In the genomic region with DNA sequence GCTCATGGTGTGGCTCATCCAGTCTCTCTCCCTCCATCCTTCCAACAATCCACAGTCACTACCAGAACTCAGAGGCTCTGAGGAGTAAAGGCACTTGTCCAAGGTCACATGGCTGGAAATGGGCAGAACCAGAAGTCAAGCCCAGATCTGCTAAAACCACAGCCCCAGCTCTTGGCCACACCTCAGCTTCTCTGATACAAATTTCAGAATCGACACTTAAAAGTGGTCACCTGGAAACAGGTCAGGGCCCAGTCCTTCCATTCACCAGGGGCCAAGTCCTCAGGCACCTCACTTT, we compare ENCODE assay signal across 12 cellular contexts.
DNase-seq lines count a peak whose midpoint lies in the region; ATAC-seq, FAIRE-seq and TF ChIP-seq lines count a peak whose summit lies in the region.
"Had no signal": no experiment of that assay in that cellular context is flagged by ENCODE, and none has a peak within 500 bp of the region (broad histone marks: within the 10 kb centered on the region; RNA-seq: fewer than 3 reads in every experiment).

No MANE protein-coding gene starts in this region.

- H3K27ac Mint-ChIP-seq in naive thymus-derived CD8-positive, alpha-beta T cell, result peak overlapping the region; percentile 82 to 99 (median 97)
- H3K27ac Mint-ChIP-seq: B cell had no signal

- in situ Hi-C loops in K562 (cut with MboI), result no loop called here

- peaks cover 41% of the 10 kb centered on the region for H4K20me1 ChIP-seq in K562 (replicated peaks; ENCODE audit: control insufficient read depth, insufficient read depth, low read length)

- BruUV-seq in K562 (replicated peaks; lab: Mats Ljungman, UMichigan), result no TSS peak

- H3K9me1 ChIP-seq in K562 (ENCODE audit: control insufficient read depth, insufficient read depth, low read length), result peaks cover 9% of the 10 kb centered on the region

- no peak overlapping the region for H2AFZ ChIP-seq in K562 (ENCODE audit: low read depth, low read length)

- ATAC-seq in left ventricle myocardium superior, result no peak
- no peak for ATAC-seq in K562
- ATAC-seq in naive thymus-derived CD8-positive, alpha-beta T cell, result no peak
- ATAC-seq in GM21528 (IDR thresholded peaks at IDR 0.05; ENCODE audit: low FRiP score, unreplicated experiment), result no peak
- ATAC-seq in GM18870 (IDR thresholded peaks at IDR 0.05; ENCODE audit: unreplicated experiment), result no peak

- peak overlapping the region in 1 of 2 experiments; percentile 46; a peak in 1 of 4 replicates for H3K9ac ChIP-seq in K562 (ENCODE audit: insufficient read depth in 1 of 2, low read depth in 2 of 2, low read length in 2 of 2)

- POLR2A ChIA-PET in K562 (lab: Yijun Ruan, JAX), result interaction anchor here (0.6 to 1.4 kb wide), 4 partner anchors 9 to 111 kb away, joined by 3 to 11 read pairs (median 3); no protein-coding TSS in a partner anchor
- POLR2A ChIA-PET in naive thymus-derived CD8-positive, alpha-beta T cell (lab: Charles Lee), result interaction anchor here (2.1 to 2.2 kb wide), 2 partner anchors 10 to 13 kb away, joined by 7 to 10 read pairs; no protein-coding TSS in a partner anchor

- TF ChIP-seq RAD21 in K562 (CRISPR knock-in tag; conservative IDR thresholded peaks at IDR 0.05 in 1 of 2, IDR thresholded peaks at IDR 0.05 in 1 of 2), result no peak

- H3K27me3 ChIP-seq in left ventricle myocardium inferior (ENCODE audit: low read depth) (no peaks in the 10 kb centered on the region), K562 (ENCODE audit: control insufficient read depth in 2 of 2, insufficient read depth in 2 of 2, low read length in 2 of 2) (no peaks in the 10 kb centered on the region), vagina (no peaks in the 10 kb centered on the region)

- H3K4me2 ChIP-seq in K562 (ENCODE audit: insufficient read depth, low read length), result no peak overlapping the region

- TF ChIP-seq POLR2A in K562 (conservative IDR thresholded peaks at IDR 0.05) (no peak), vagina (IDR thresholded peaks at IDR 0.05) (no peak)

- H3K9me3 ChIP-seq in left ventricle myocardium inferior (replicated peaks), result no peaks in the 10 kb centered on the region
- no peaks in the 10 kb centered on the region for H3K9me3 ChIP-seq in K562 (replicated peaks; ENCODE audit: control insufficient read depth, insufficient read depth, low read depth, low read length)
- H3K9me3 ChIP-seq in vagina, result no peaks in the 10 kb centered on the region

- TF ChIP-seq EP300 in K562 (IDR thresholded peaks at IDR 0.05; ENCODE audit: low read length), result no peak

- H3K27ac ChIP-seq in left ventricle myocardium inferior (replicated peaks), result peak overlapping the region; percentile 57
- no peak overlapping the region for H3K27ac ChIP-seq in K562 (ENCODE audit: extremely low read depth, low read depth, low read length)
- peak overlapping the region; percentile 83 for H3K27ac ChIP-seq in vagina

- H3K9me3 Mint-ChIP-seq in naive thymus-derived CD8-positive, alpha-beta T cell, result no peaks in the 10 kb centered on the region

- no peaks in the 10 kb centered on the region for H3K27me3 Mint-ChIP-seq in naive thymus-derived CD8-positive, alpha-beta T cell
- H3K27me3 Mint-ChIP-seq: B cell had no signal

- CTCF ChIA-PET in K562 (lab: Yijun Ruan, JAX; ENCODE audit: low intra/inter-chr PET ratio), result no interaction called here

- DNase-seq in left ventricle myocardium inferior (no peak), left ventricle myocardium superior (no peak), K562 (ENCODE audit: extremely low read depth in 1 of 4, low spot score in 3 of 4) (no peak), vagina (ENCODE audit: extremely low spot score in 2 of 2) (no peak)
- DNase-seq in naive thymus-derived CD8-positive, alpha-beta T cell, result no peak
- no peak for DNase-seq in stimulated activated CD4-positive, alpha-beta T cell treated with anti-CD3 and anti-CD28 coated beads, Interleukin-2, amount 100 ng/mL, for 48 hours
- DNase-seq: activated CD4-positive, CD25-positive, alpha-beta regulatory T cell; MM.1S; NCI-H446 had no signal

- peaks cover 89% of the 10 kb centered on the region for H3K4me1 ChIP-seq in left ventricle myocardium inferior
- peaks cover 49 to 58% of the 10 kb centered on the region in 2 experiments for H3K4me1 ChIP-seq in K562 (replicated peaks in 1 of 2; ENCODE audit: control insufficient read depth in 2 of 2, insufficient read depth in 2 of 2, low read length in 2 of 2)
- peaks cover 90% of the 10 kb centered on the region for H3K4me1 ChIP-seq in vagina

- FAIRE-seq in K562 (lab: Jason Lieb, UNC), result no peak

- 69% methylated on average over 1 of the region's 1 CpG for WGBS in K562 (ENCODE audit: insufficient coverage, low coverage, missing lambda C conversion rate)

- no peak for TF ChIP-seq CTCF in left ventricle myocardium inferior (IDR thresholded peaks at IDR 0.05; ENCODE audit: borderline replicate concordance)
- TF ChIP-seq CTCF in K562 (IDR thresholded peaks at IDR 0.05 in 2 of 3, conservative IDR thresholded peaks at IDR 0.05 in 1 of 3; ENCODE audit: insufficient read depth in 2 of 3, low read depth in 1 of 3, low read length in 3 of 3), result no peak
- no peak for TF ChIP-seq CTCF in vagina (IDR thresholded peaks at IDR 0.05)

- H3K4me3 ChIP-seq in left ventricle myocardium inferior, result no peak overlapping the region
- H3K4me3 ChIP-seq in K562, result no peak overlapping the region
- H3K4me3 ChIP-seq in vagina, result no peak overlapping the region

- no peaks in the 10 kb centered on the region for H3K36me3 Mint-ChIP-seq in naive thymus-derived CD8-positive, alpha-beta T cell

- H3K4me1 Mint-ChIP-seq in naive thymus-derived CD8-positive, alpha-beta T cell, result peaks cover 51 to 97% (median 93%) of the 10 kb centered on the region in 4 donors

- intact Hi-C loops in left ventricle myocardium inferior (cut with micrococcal nuclease), result no loop called here
- intact Hi-C loops in left ventricle myocardium superior (cut with micrococcal nuclease), result no loop called here
- intact Hi-C loops in K562 (cut with micrococcal nuclease), result no loop called here
- intact Hi-C loops in vagina (cut with DNase I), result no loop called here

- H3K4me3 Mint-ChIP-seq in naive thymus-derived CD8-positive, alpha-beta T cell, result peak overlapping the region in 9 of 10 donors; percentile 42 to 75 (median 65)
- H3K4me3 Mint-ChIP-seq: B cell had no signal

- peaks cover 91% of the 10 kb centered on the region for H3K79me2 ChIP-seq in K562 (ENCODE audit: control insufficient read depth, insufficient read depth, low read length)

- no peaks in the 10 kb centered on the region for H3K36me3 ChIP-seq in left ventricle myocardium inferior
- H3K36me3 ChIP-seq in K562 (ENCODE audit: control insufficient read depth, insufficient read depth, low read length), result no peaks in the 10 kb centered on the region; the same call in 2 of the 3 replicates
- H3K36me3 ChIP-seq in vagina, result no peaks in the 10 kb centered on the region

TF ChIP-seq in K562, 482 proteins besides CTCF, POLR2A, EP300 and RAD21:
- TF ChIP-seq ZNF717 (CRISPR knock-in tag; IDR thresholded peaks at IDR 0.05), result no peak
- no peak for TF ChIP-seq HNRNPLL (IDR thresholded peaks at IDR 0.05; ENCODE audit: low read depth, low read length, poor library complexity, severe bottlenecking)
- peak; percentile 48; the same call in 1 of the 2 replicates for TF ChIP-seq USF1 (CRISPR knock-in tag; IDR thresholded peaks at IDR 0.05)
- TF ChIP-seq, protein P1, sequence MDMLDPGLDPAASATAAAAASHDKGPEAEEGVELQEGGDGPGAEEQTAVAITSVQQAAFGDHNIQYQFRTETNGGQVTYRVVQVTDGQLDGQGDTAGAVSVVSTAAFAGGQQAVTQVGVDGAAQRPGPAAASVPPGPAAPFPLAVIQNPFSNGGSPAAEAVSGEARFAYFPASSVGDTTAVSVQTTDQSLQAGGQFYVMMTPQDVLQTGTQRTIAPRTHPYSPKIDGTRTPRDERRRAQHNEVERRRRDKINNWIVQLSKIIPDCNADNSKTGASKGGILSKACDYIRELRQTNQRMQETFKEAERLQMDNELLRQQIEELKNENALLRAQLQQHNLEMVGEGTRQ (CRISPR knock-in tag; IDR thresholded peaks at IDR 0.05), result peak; percentile 25; the same call in 1 of the 2 replicates
